24 cellular contexts compared by ENCODE assay signal in the genomic region with DNA sequence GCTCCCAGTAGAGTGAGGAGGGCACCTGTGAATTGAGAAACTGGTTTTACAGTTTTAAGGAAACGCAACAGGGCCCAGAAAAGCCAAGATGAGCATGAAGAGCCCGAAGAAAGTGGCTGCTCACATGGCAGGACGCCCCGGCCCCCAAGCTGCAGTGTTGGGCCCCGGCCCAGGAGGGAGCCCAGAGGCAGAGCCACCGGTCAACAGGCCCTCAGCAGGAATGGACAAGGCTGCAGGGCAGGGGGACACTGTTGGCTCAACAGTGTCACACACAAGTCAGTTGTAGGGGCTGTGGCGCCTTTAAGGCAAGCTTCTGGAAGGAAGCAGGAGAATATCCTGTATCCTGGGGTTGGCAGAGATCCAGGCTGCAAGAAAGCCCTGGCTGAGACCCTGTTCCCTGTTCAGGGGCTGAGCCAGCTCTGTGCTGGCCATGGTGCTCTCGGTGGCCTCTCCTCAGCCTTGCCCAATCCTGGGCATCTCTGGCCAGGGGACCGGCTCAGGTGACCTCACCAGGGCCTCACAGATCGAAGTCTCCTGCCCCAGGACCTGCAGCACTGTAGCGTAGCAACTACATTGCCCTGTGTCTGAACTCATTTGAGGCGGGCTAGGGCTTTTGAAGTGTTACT. TPM values are rescaled to one million over a fixed set of nuclear protein-coding genes. Genes with fewer than 3 reads are reported as not detected.
A peak's percentile ranks its signal among the peaks of the same experiment; 100 is the strongest.
DNase-seq lines count a peak whose midpoint lies in the region; ATAC-seq and TF ChIP-seq lines count a peak whose summit lies in the region.
"Had no signal": no experiment of that assay in that cellular context is flagged by ENCODE, and none has a peak within 500 bp of the region (broad histone marks: within the 10 kb centered on the region; RNA-seq: fewer than 3 reads in every experiment).

No MANE protein-coding gene starts in this region.

- 54% methylated on average over 12 of the region's 12 CpGs for WGBS in right cardiac atrium

- DNase-seq in right cardiac atrium (peak in 2 of 3 donors; percentile 52 to 75), pulmonary artery endothelial cell (ENCODE audit: low read depth, low spot score) (peak; percentile 53), NCI-H2171 (lab: John Stamatoyannopoulos, UW) (no peak), NCI-H345 treated with DMSO at 0.1 percent for 48 hours (lab: John Stamatoyannopoulos, UW; ENCODE audit: unreplicated experiment) (no peak)
- DNase-seq: activated CD8-positive, alpha-beta memory T cell treated with anti-CD3 and anti-CD28 coated beads for 24 hours; activated gamma-delta T cell; activated T-cell treated with anti-CD3 and anti-CD28 coated beads, Interleukin-2, amount 50 U/mL, for 1 hour; CD4-positive, CD25-positive, alpha-beta regulatory T cell; DMS153; GM23248; HFFc6; KBM-7; natural killer cell; NCI-H1436; NCI-H510A treated with DMSO at 0.1 percent for 48 hours; ovary; T-helper 17 cell had no signal

- peaks cover 12% of the 10 kb centered on the region; the same call in 1 of the 2 replicates for H3K79me2 ChIP-seq in OCI-LY3 (ENCODE audit: low read length)

- ATAC-seq in right cardiac atrium (peak; percentile 40 to 57), SK-N-SH treated with all-trans-retinoic acid at 6 μM for 48 hours (no peak)
- ATAC-seq: natural killer cell, sciatic nerve, T-helper 17 cell had no signal

- peaks cover 19% of the 10 kb centered on the region for H3K4me1 ChIP-seq in OCI-LY3 (ENCODE audit: low read length)
- no peaks in the 10 kb centered on the region for H3K4me1 ChIP-seq in right cardiac atrium (ENCODE audit: control insufficient read depth, insufficient read depth, low read length)
- H3K4me1 ChIP-seq: Peyer's patch had no signal

- H3K27ac ChIP-seq in OCI-LY3 (ENCODE audit: low read length), result 0 out of 2 replicates have a peak overlapping the region, but pooled peaks have one; percentile 20
- H3K27ac ChIP-seq in cingulate gyrus (ENCODE audit: low read depth, low read length), result peak overlapping the region; percentile 47
- H3K27ac ChIP-seq in right cardiac atrium (ENCODE audit: low read length), result no peak overlapping the region
- H3K27ac ChIP-seq: GM23248, ovary, Peyer's patch, SK-N-MC, tibial nerve had no signal

- H3K9ac ChIP-seq in OCI-LY3 (ENCODE audit: low read length), result no peak overlapping the region
- H3K9ac ChIP-seq: GM23248 had no signal

- intact Hi-C loops in right cardiac atrium (cut with DNase I), result loop anchor here in 2 of 4 donors (10.0 kb wide), 1 partner anchor 415 kb away; no protein-coding TSS in a partner anchor

- no peak overlapping the region for H3K4me2 ChIP-seq in OCI-LY3 (ENCODE audit: low read length)

- H3K27me3 ChIP-seq in OCI-LY3 (ENCODE audit: low read depth, low read length) (no peaks in the 10 kb centered on the region), right cardiac atrium (ENCODE audit: control insufficient read depth, insufficient read depth) (no peaks in the 10 kb centered on the region)
- H3K27me3 ChIP-seq: ovary, Peyer's patch, tibial nerve had no signal

- H3K9me3 ChIP-seq in OCI-LY3 (ENCODE audit: insufficient read depth, low read length) (no peaks in the 10 kb centered on the region), right cardiac atrium (ENCODE audit: control insufficient read depth, low read length) (no peaks in the 10 kb centered on the region)
- H3K9me3 ChIP-seq: ovary, Peyer's patch, tibial nerve had no signal

- no peak overlapping the region for H2AFZ ChIP-seq in OCI-LY3 (ENCODE audit: low read depth, low read length)
- H2AFZ ChIP-seq: GM23248 had no signal

- no peak for TF ChIP-seq CTCF in OCI-LY3 (IDR thresholded peaks at IDR 0.05; ENCODE audit: low read depth, low read length)

- H3K4me3 ChIP-seq in OCI-LY3 (ENCODE audit: low read length) (no peak overlapping the region), right cardiac atrium (ENCODE audit: low read length) (no peak overlapping the region)
- H3K4me3 ChIP-seq: GM23248, ovary, Peyer's patch, SK-N-MC, tibial nerve had no signal

- H3K36me3 ChIP-seq in OCI-LY3 (replicated peaks; ENCODE audit: low read depth, low read length), result peaks cover 84% of the 10 kb centered on the region
- H3K36me3 ChIP-seq: ovary had no signal

- H4K20me1 ChIP-seq in OCI-LY3 (ENCODE audit: insufficient read depth, low read length), result no peaks in the 10 kb centered on the region; the same call in 1 of the 2 replicates

TF ChIP-seq in SK-N-SH treated with all-trans-retinoic acid at 6 μM for 48 hours, 23 proteins besides CTCF, POLR2A, EP300 and RAD21:
- no peak for TF ChIP-seq RARB (CRISPR knock-in tag; IDR thresholded peaks at IDR 0.05)

RNA-seq across cellular contexts. Expression of gene UPF1, which starts 28.0 kb away (rescaled TPM):
- total RNA-seq in right cardiac atrium, result 10 to 100 TPM; 35.2 to 40.0 (median 36.8) TPM
- 31.4 TPM for polyA plus RNA-seq in right cardiac atrium
- total RNA-seq in pulmonary artery endothelial cell, result 62.3 and 80.6 TPM in 2 replicates

RNA-seq across cellular contexts. Expression of gene CERS1, which starts 36.2 kb away (rescaled TPM):
- total RNA-seq in right cardiac atrium, result 1 to 10 TPM; 1.1 to 1.9 (median 1.6) TPM
- 1.1 TPM for polyA plus RNA-seq in right cardiac atrium
- 1.7 and 4.5 TPM in 2 replicates for total RNA-seq in pulmonary artery endothelial cell
- total RNA-seq: CD4-positive, CD25-positive, alpha-beta regulatory T cell; natural killer cell; Peyer's patch; T-helper 17 cell had no signal
- polyA plus RNA-seq: CD4-positive, CD25-positive, alpha-beta regulatory T cell had no signal

RNA-seq across cellular contexts. Expression of gene COPE, which starts 59.4 kb away (rescaled TPM):
- total RNA-seq in right cardiac atrium (100 to 1,000 TPM; 108 to 157 (median 146) TPM), pulmonary artery endothelial cell (151 and 207 TPM in 2 replicates)
- polyA plus RNA-seq in right cardiac atrium, result 180 TPM

RNA-seq across cellular contexts. Expression of gene DDX49, which starts 59.7 kb away (rescaled TPM):
- 10 to 100 TPM; 21.2 to 30.5 (median 27.2) TPM for total RNA-seq in right cardiac atrium
- polyA plus RNA-seq in right cardiac atrium, result 30.7 TPM
- 60.5 and 70.3 TPM in 2 replicates for total RNA-seq in pulmonary artery endothelial cell

Comparison
In these comparisons a context has a peak if more than half of its experiments do, and no peak if none do; other contexts are left out.
1. DNase-seq: peak in right cardiac atrium (2 of 3) and pulmonary artery endothelial cell (single experiment); none in NCI-H2171 (single experiment) and NCI-H345 treated with DMSO at 0.1 percent for 48 hours (single experiment).